1 cellular context compared by ENCODE assay signal in genomic region chr3:93969997-93970396, GRCh38.
TF ChIP-seq lines count a peak whose summit lies in the region.

No MANE protein-coding gene starts in this region.

TF ChIP-seq in K562, 482 proteins besides CTCF, POLR2A, EP300 and RAD21 (continued from another document):
- TF ChIP-seq CHD7 (IDR thresholded peaks at IDR 0.05; ENCODE audit: low read depth, low read length) (no peak), HMBOX1 (IDR thresholded peaks at IDR 0.05) (peak; percentile 85), TBP (optimal IDR thresholded peaks at IDR 0.05; ENCODE audit: low read depth, low read length) (no peak), MCM2 (IDR thresholded peaks at IDR 0.05; ENCODE audit: low read depth) (no peak), TAF15 (IDR thresholded peaks at IDR 0.05; ENCODE audit: low read depth, low read length) (no peak)
- TF ChIP-seq, protein P1, sequence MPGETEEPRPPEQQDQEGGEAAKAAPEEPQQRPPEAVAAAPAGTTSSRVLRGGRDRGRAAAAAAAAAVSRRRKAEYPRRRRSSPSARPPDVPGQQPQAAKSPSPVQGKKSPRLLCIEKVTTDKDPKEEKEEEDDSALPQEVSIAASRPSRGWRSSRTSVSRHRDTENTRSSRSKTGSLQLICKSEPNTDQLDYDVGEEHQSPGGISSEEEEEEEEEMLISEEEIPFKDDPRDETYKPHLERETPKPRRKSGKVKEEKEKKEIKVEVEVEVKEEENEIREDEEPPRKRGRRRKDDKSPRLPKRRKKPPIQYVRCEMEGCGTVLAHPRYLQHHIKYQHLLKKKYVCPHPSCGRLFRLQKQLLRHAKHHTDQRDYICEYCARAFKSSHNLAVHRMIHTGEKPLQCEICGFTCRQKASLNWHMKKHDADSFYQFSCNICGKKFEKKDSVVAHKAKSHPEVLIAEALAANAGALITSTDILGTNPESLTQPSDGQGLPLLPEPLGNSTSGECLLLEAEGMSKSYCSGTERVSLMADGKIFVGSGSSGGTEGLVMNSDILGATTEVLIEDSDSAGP (CRISPR knock-in tag; IDR thresholded peaks at IDR 0.05) = no peak
- TF ChIP-seq, protein P2, sequence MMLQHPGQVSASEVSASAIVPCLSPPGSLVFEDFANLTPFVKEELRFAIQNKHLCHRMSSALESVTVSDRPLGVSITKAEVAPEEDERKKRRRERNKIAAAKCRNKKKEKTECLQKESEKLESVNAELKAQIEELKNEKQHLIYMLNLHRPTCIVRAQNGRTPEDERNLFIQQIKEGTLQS (IDR thresholded peaks at IDR 0.05) = peak; percentile 26; the same call in 1 of the 2 replicates
- TF ChIP-seq, protein P2 (CRISPR knock-in tag; conservative IDR thresholded peaks at IDR 0.05) = no peak
